ENCODE assay signal across 27 cellular contexts in the genomic region with DNA sequence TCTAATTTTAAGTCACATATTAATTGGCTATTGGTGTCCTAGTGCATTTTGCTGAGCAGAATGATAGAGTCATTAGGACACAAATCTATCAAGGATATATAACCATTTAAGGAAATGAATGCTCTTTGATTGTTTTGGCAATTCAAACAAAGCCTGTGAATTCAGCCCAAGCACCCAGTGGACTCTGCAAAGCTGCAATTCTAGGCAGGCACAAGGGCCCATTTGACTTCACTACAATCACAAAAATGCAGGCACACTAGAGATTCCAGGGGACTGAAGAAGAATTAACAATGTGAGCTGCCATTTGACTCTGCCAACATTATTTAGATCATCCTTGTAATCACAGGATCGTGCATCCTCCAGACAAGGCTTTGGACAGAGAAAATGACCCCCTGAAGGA.
DNase-seq lines count a peak whose midpoint lies in the region; ATAC-seq and TF ChIP-seq lines count a peak whose summit lies in the region.
"Had no signal": no experiment of that assay in that cellular context is flagged by ENCODE, and none has a peak within 500 bp of the region (broad histone marks: within the 10 kb centered on the region; RNA-seq: fewer than 3 reads in every experiment).

No MANE protein-coding gene starts in this region.

- no peaks in the 10 kb centered on the region for H3K9me3 ChIP-seq in neural progenitor cell (ENCODE audit: low read depth)
- H3K9me3 ChIP-seq: A549, BE2C, heart right ventricle, tibial nerve had no signal

- H3F3A ChIP-seq in neural progenitor cell (ENCODE audit: low read depth), result peaks cover 7% of the 10 kb centered on the region

- no peak overlapping the region for H3K27ac Mint-ChIP-seq in neural progenitor cell
- H3K27ac Mint-ChIP-seq: activated naive CD4-positive, alpha-beta T cell treated with anti-CD3 and anti-CD28 coated beads, Interleukin-2, amount 10 ng/mL, durations not matched to agents 7 days and 5 days; activated T-cell treated with anti-CD3 and anti-CD28 coated beads, Interleukin-2, amount 50 U/mL, for 72 hours; immature natural killer cell; stimulated activated naive CD8-positive, alpha-beta T cell treated with anti-CD3 and anti-CD28 coated beads, Interleukin-15, Interleukin-2, amounts not matched to agents 100 ng/mL and 50 ng/mL, for 24 hours had no signal

- no peak for TF ChIP-seq CTCF in neural progenitor cell (IDR thresholded peaks at IDR 0.05)

- no peaks in the 10 kb centered on the region for H3K27me3 Mint-ChIP-seq in neural progenitor cell (ENCODE audit: insufficient read depth, low read depth)
- H3K27me3 Mint-ChIP-seq: activated naive CD4-positive, alpha-beta T cell treated with anti-CD3 and anti-CD28 coated beads, Interleukin-2, amount 10 ng/mL, durations not matched to agents 7 days and 5 days; stimulated activated naive CD8-positive, alpha-beta T cell treated with anti-CD3 and anti-CD28 coated beads, Interleukin-15, Interleukin-2, amounts not matched to agents 100 ng/mL and 50 ng/mL, for 24 hours had no signal

- H4K20me1 ChIP-seq in neural progenitor cell (ENCODE audit: low read depth), result no peaks in the 10 kb centered on the region

- H3K4me1 ChIP-seq in neural progenitor cell, result peaks cover 12% of the 10 kb centered on the region
- H3K4me1 ChIP-seq: A549, BE2C, heart right ventricle had no signal

- no peaks in the 10 kb centered on the region for H3K36me3 ChIP-seq in neural progenitor cell
- H3K36me3 ChIP-seq: BE2C, heart right ventricle, neutrophil, tibial nerve had no signal

- H3K4me3 ChIP-seq in neural progenitor cell, result no peak overlapping the region
- H3K4me3 ChIP-seq: A549, GM12878, heart right ventricle, tibial nerve had no signal

- H3K9ac ChIP-seq in neural progenitor cell, result no peak overlapping the region

- H3K36me3 Mint-ChIP-seq in neural progenitor cell, result no peaks in the 10 kb centered on the region
- H3K36me3 Mint-ChIP-seq: activated naive CD4-positive, alpha-beta T cell treated with anti-CD3 and anti-CD28 coated beads, Interleukin-2, amount 10 ng/mL, durations not matched to agents 7 days and 5 days; immature natural killer cell had no signal

- peak overlapping the region; percentile 3 for H3K4me2 ChIP-seq in neural progenitor cell
- H3K4me2 ChIP-seq: A549 had no signal

- no peaks in the 10 kb centered on the region for H3K79me2 ChIP-seq in neural progenitor cell (ENCODE audit: low read depth)

- H3K4me3 Mint-ChIP-seq in neural progenitor cell, result no peak overlapping the region
- H3K4me3 Mint-ChIP-seq: activated naive CD4-positive, alpha-beta T cell treated with anti-CD3 and anti-CD28 coated beads, Interleukin-2, amount 10 ng/mL, durations not matched to agents 7 days and 5 days; activated T-cell treated with anti-CD3 and anti-CD28 coated beads, Interleukin-2, amount 50 U/mL, for 72 hours; immature natural killer cell; stimulated activated naive CD8-positive, alpha-beta T cell treated with anti-CD3 and anti-CD28 coated beads, Interleukin-15, Interleukin-2, amounts not matched to agents 100 ng/mL and 50 ng/mL, for 24 hours had no signal

- H3K9me3 Mint-ChIP-seq in neural progenitor cell, result peaks cover 7% of the 10 kb centered on the region
- H3K9me3 Mint-ChIP-seq: activated naive CD4-positive, alpha-beta T cell treated with anti-CD3 and anti-CD28 coated beads, Interleukin-2, amount 10 ng/mL, durations not matched to agents 7 days and 5 days had no signal

- no peak overlapping the region for H3K27ac ChIP-seq in neural progenitor cell
- H3K27ac ChIP-seq: A549, heart right ventricle, neutrophil, tibial nerve had no signal

- no peaks in the 10 kb centered on the region for H3K4me1 Mint-ChIP-seq in neural progenitor cell
- H3K4me1 Mint-ChIP-seq: activated naive CD4-positive, alpha-beta T cell treated with anti-CD3 and anti-CD28 coated beads, Interleukin-2, amount 10 ng/mL, durations not matched to agents 7 days and 5 days; immature natural killer cell had no signal

- peak overlapping the region; percentile 47 for H2AFZ ChIP-seq in neural progenitor cell (replicated peaks)

- DNase-seq in Ammon's horn (ENCODE audit: low spot score) (peak; percentile 40), NCI-H774 (lab: John Stamatoyannopoulos, UW) (peak; percentile 28), foreskin melanocyte (peak; percentile 37), neural progenitor cell (ENCODE audit: low spot score) (peak; percentile 51), NCI-H446 (lab: John Stamatoyannopoulos, UW) (no peak), T-helper 2 cell (no peak)
- DNase-seq in activated CD8-positive, alpha-beta memory T cell treated with anti-CD3 and anti-CD28 coated beads, Interleukin-2, amount 50 U/mL, for 48 hours, result no peak
- DNase-seq: activated CD4-positive, alpha-beta T cell treated with anti-CD3 and anti-CD28 coated beads for 4 hours; activated naive CD4-positive, alpha-beta T cell treated with anti-CD3 and anti-CD28 coated beads, Interleukin-2, amount 10 ng/mL, durations not matched to agents 7 days and 5 days; activated T-cell treated with anti-CD3 and anti-CD28 coated beads, Interleukin-2, amount 50 U/mL, for 72 hours; BE2C; COR-L47; DMS79 treated with DMSO at 0.1 percent for 48 hours; heart right ventricle; immature natural killer cell; NCI-H1048; NCI-H2081 treated with DMSO at 0.1 percent for 48 hours; NCI-H510A treated with DMSO at 0.1 percent for 48 hours; SIG-M5; stimulated activated CD4-positive, alpha-beta T cell treated with anti-CD3 and anti-CD28 coated beads, Interleukin-4, amount 100 ng/mL, for 24 hours; T-helper 1 cell had no signal

- no peak for ATAC-seq in GM21825 (IDR thresholded peaks at IDR 0.05; ENCODE audit: unreplicated experiment)
- ATAC-seq: A549; activated T-cell treated with anti-CD3 and anti-CD28 coated beads, Interleukin-2, amount 50 U/mL, for 72 hours; GM12878; heart right ventricle had no signal

- no peaks in the 10 kb centered on the region for H3K27me3 ChIP-seq in neural progenitor cell
- H3K27me3 ChIP-seq: BE2C, heart right ventricle, neutrophil, tibial nerve had no signal

Comparison
In these comparisons a context has a peak if more than half of its experiments do, and no peak if none do; other contexts are left out.
1. DNase-seq: peak in Ammon's horn (single experiment), NCI-H774 (single experiment), foreskin melanocyte (single experiment) and neural progenitor cell (single experiment); none in NCI-H446 (0 of 2), T-helper 2 cell (0 of 5) and activated CD8-positive, alpha-beta memory T cell treated with anti-CD3 and anti-CD28 coated beads, Interleukin-2, amount 50 U/mL, for 48 hours (single experiment).